Comparison of ENCODE assay signal across 10 cellular contexts in genomic region chrX:48919947-48920712, GRCh38. TPM values are rescaled to one million over a fixed set of nuclear protein-coding genes. Genes with fewer than 3 reads are reported as not detected.
DNase-seq lines count a peak whose midpoint lies in the region; ATAC-seq, FAIRE-seq and TF ChIP-seq lines count a peak whose summit lies in the region.
"Had no signal": no experiment of that assay in that cellular context is flagged by ENCODE, and none has a peak within 500 bp of the region (broad histone marks: within the 10 kb centered on the region; RNA-seq: fewer than 3 reads in every experiment).

No MANE protein-coding gene starts in this region.

- DNase-seq in A549 (ENCODE audit: low read depth in 1 of 2, low spot score in 1 of 2) = no peak
- DNase-seq in H7 = no peak
- no peak for DNase-seq in activated naive CD8-positive, alpha-beta T cell treated with anti-CD3 and anti-CD28 coated beads, Interleukin-2, amount 10 ng/mL, durations not matched to agents 7 days and 5 days
- no peak for DNase-seq in brain microvascular endothelial cell
- DNase-seq in testis = no peak
- DNase-seq in GM10248 (ENCODE audit: extremely low spot score) = no peak
- DNase-seq: DMS79, NCI-H2029 had no signal

- TF ChIP-seq EP300 in A549 (IDR thresholded peaks at IDR 0.05) = no peak

- intact Hi-C loops in testis (cut with DNase I; ENCODE audit: low total_unique reads) = no loop called here

- H3K27ac ChIP-seq in A549 (no peak overlapping the region), muscle layer of duodenum (ENCODE audit: low read length) (peak overlapping the region; percentile 45), brain microvascular endothelial cell (no peak overlapping the region), testis (no peak overlapping the region)

- H3K27ac Mint-ChIP-seq in activated naive CD8-positive, alpha-beta T cell treated with anti-CD3 and anti-CD28 coated beads, Interleukin-2, amount 10 ng/mL, durations not matched to agents 7 days and 5 days = peak overlapping the region; percentile 93

- H3K4me3 Mint-ChIP-seq in activated naive CD8-positive, alpha-beta T cell treated with anti-CD3 and anti-CD28 coated beads, Interleukin-2, amount 10 ng/mL, durations not matched to agents 7 days and 5 days = peak overlapping the region; percentile 97

- H3K4me2 ChIP-seq in A549 = no peak overlapping the region

- peaks cover 13% of the 10 kb centered on the region for H3K4me1 ChIP-seq in A549
- peaks cover 0 to 8% of the 10 kb centered on the region in 2 donors for H3K4me1 ChIP-seq in muscle layer of duodenum (ENCODE audit: control insufficient read depth in 1 of 2, insufficient read depth in 2 of 2, low read length in 2 of 2)
- peaks cover 3% of the 10 kb centered on the region for H3K4me1 ChIP-seq in testis

- in situ Hi-C loops in brain microvascular endothelial cell (cut with HindIII; ENCODE audit: low pct_ligation_motif_present, low sequenced_read_pairs) = no loop called here

- TF ChIP-seq RAD21 in A549 (conservative IDR thresholded peaks at IDR 0.05 in 1 of 2, IDR thresholded peaks at IDR 0.05 in 1 of 2) = no peak

- H3K4me3 ChIP-seq in A549 (no peak overlapping the region), H7 (ENCODE audit: insufficient read depth, low read depth, low read length) (peak overlapping the region; percentile 59; the same call in 1 of the 2 replicates), muscle layer of duodenum (ENCODE audit: low read depth in 1 of 2, low read length in 2 of 2) (peak overlapping the region in 1 of 2 donors; percentile 37), brain microvascular endothelial cell (ENCODE audit: low read depth, low read length) (no peak overlapping the region), testis (no peak overlapping the region)

- POLR2A ChIA-PET in A549 (lab: Yijun Ruan, JAX) (interaction anchor here (1.3 kb wide), 1 partner anchor 23 kb away, joined by 3 read pairs; the partner anchor contains the start of genes PQBP1 and TIMM17B), GM10248 (lab: Yijun Ruan, JAX) (interaction anchor here (0.6 to 1.1 kb wide), 3 partner anchors 13 to 20 kb away, joined by 3 to 5 read pairs (median 3); no protein-coding TSS in a partner anchor)
- POLR2A ChIA-PET in activated naive CD8-positive, alpha-beta T cell treated with anti-CD3 and anti-CD28 coated beads, Interleukin-2, amount 10 ng/mL, durations not matched to agents 7 days and 5 days (lab: Charles Lee) = interaction anchor here (0.6 to 4.2 kb wide), 2 partner anchors 19 to 39 kb away, joined by 4 to 51 read pairs; no protein-coding TSS in a partner anchor

- CTCF ChIA-PET in A549 (lab: Yijun Ruan, JAX) = no interaction called here
- CTCF ChIA-PET in GM10248 (lab: Yijun Ruan, JAX) = interaction anchor here (0.7 to 1.0 kb wide), 3 partner anchors 17 to 26 kb away, joined by 4 read pairs; no protein-coding TSS in a partner anchor

- FAIRE-seq in A549 (lab: Jason Lieb, UNC) = peak; percentile 56

- TF ChIP-seq POLR2A in A549 (IDR thresholded peaks at IDR 0.05; ENCODE audit: low read length) = no peak
- no peak for TF ChIP-seq POLR2A in testis (IDR thresholded peaks at IDR 0.05)

- H3K4me1 Mint-ChIP-seq in activated naive CD8-positive, alpha-beta T cell treated with anti-CD3 and anti-CD28 coated beads, Interleukin-2, amount 10 ng/mL, durations not matched to agents 7 days and 5 days = peaks cover 28% of the 10 kb centered on the region

- H3K9me3 ChIP-seq in A549 = no peaks in the 10 kb centered on the region
- H3K9me3 ChIP-seq in muscle layer of duodenum (ENCODE audit: control insufficient read depth in 1 of 2, low read length in 2 of 2) = no peaks in the 10 kb centered on the region
- H3K9me3 ChIP-seq in testis = no peaks in the 10 kb centered on the region

- H3K27me3 ChIP-seq in H7 (ENCODE audit: control insufficient read depth, insufficient read depth, low read length) = no peaks in the 10 kb centered on the region
- H3K27me3 ChIP-seq in muscle layer of duodenum (ENCODE audit: low read depth, low read length) = no peaks in the 10 kb centered on the region
- no peaks in the 10 kb centered on the region for H3K27me3 ChIP-seq in brain microvascular endothelial cell (replicated peaks)
- H3K27me3 ChIP-seq in testis = no peaks in the 10 kb centered on the region

- H3K36me3 ChIP-seq in H7 (replicated peaks; ENCODE audit: control insufficient read depth, insufficient read depth, low read length) = peaks cover 25% of the 10 kb centered on the region
- peaks cover 14 to 25% of the 10 kb centered on the region in 2 donors for H3K36me3 ChIP-seq in muscle layer of duodenum (ENCODE audit: control insufficient read depth in 1 of 2, insufficient read depth in 2 of 2, low read length in 2 of 2)
- H3K36me3 ChIP-seq in brain microvascular endothelial cell (replicated peaks) = peaks cover 3% of the 10 kb centered on the region
- H3K36me3 ChIP-seq in testis (ENCODE audit: low read depth, missing control alignments) = no peaks in the 10 kb centered on the region

- TF ChIP-seq CTCF in A549 (IDR thresholded peaks at IDR 0.05) (no peak), brain microvascular endothelial cell (IDR thresholded peaks at IDR 0.05; ENCODE audit: low read depth, low read length, missing control alignments) (no peak), testis (IDR thresholded peaks at IDR 0.05) (no peak), GM10248 (IDR thresholded peaks at IDR 0.05; ENCODE audit: control extremely low read depth, extremely low read depth, low read depth, missing control alignments) (no peak)

- WGBS in A549 (ENCODE audit: missing lambda C conversion rate) = 69% methylated on average over 8 of the region's 8 CpGs
- WGBS in testis, 2 donors = 0 to 48% methylated on average over 2 to 8 of the region's 8 CpGs

- ATAC-seq in A549 (no peak), GM19351 (IDR thresholded peaks at IDR 0.05; ENCODE audit: unreplicated experiment) (no peak)
- no peak for ATAC-seq in activated naive CD8-positive, alpha-beta T cell treated with anti-CD3 and anti-CD28 coated beads, Interleukin-2, amount 10 ng/mL, durations not matched to agents 7 days and 5 days (ENCODE audit: low read depth)

- H3K27me3 Mint-ChIP-seq in activated naive CD8-positive, alpha-beta T cell treated with anti-CD3 and anti-CD28 coated beads, Interleukin-2, amount 10 ng/mL, durations not matched to agents 7 days and 5 days = no peaks in the 10 kb centered on the region

- peaks cover 18% of the 10 kb centered on the region for H3K36me3 Mint-ChIP-seq in activated naive CD8-positive, alpha-beta T cell treated with anti-CD3 and anti-CD28 coated beads, Interleukin-2, amount 10 ng/mL, durations not matched to agents 7 days and 5 days

- no peaks in the 10 kb centered on the region for H3K9me3 Mint-ChIP-seq in activated naive CD8-positive, alpha-beta T cell treated with anti-CD3 and anti-CD28 coated beads, Interleukin-2, amount 10 ng/mL, durations not matched to agents 7 days and 5 days

RNA-seq across cellular contexts. Expression of gene PIM2, which starts 1.3 kb away (rescaled TPM):
- polyA plus RNA-seq in A549 (2011; rRNA removed) (8.2 and 8.5 TPM in 2 replicates), A549 (2017; fragmentation: RNase III; extraction: RNeasy Plus Mini Kit Qiagen cat#74134 plus additional on column Dnase treatment) (7.9 to 8.8 TPM (median 7.9 TPM) in 3 replicates), testis (ENCODE audit: insufficient read depth, low read depth, low replicate concordance) (20.6 TPM)
- polyA plus RNA-seq in A549 (2012; cell fraction: cytosol; rRNA removed) = 10.0 and 11.2 TPM in 2 replicates
- 18.2 and 21.9 TPM in 2 replicates for polyA plus RNA-seq in A549 (2012; cell fraction: nucleus; rRNA removed)
- polyA minus RNA-seq in A549 (2011; rRNA and poly(A)+ RNA removed) = 9.0 and 12.3 TPM in 2 replicates
- 161 and 207 TPM in 2 replicates for total RNA-seq in H7 (2014; rRNA removed; shearing (Covaris generic))
- 10 to 100 TPM; 63.1 to 63.2 TPM for total RNA-seq in activated naive CD8-positive, alpha-beta T cell treated with anti-CD3 and anti-CD28 coated beads, Interleukin-2, amount 10 ng/mL, durations not matched to agents 7 days and 5 days
- 10 to 100 TPM; 21.5 to 23.0 TPM for total RNA-seq in testis

RNA-seq across cellular contexts. Expression of gene SLC35A2, which starts 8.7 kb away (rescaled TPM):
- polyA plus RNA-seq in A549 (2011; rRNA removed) (39.4 and 64.2 TPM in 2 replicates), A549 (2017; fragmentation: RNase III; extraction: RNeasy Plus Mini Kit Qiagen cat#74134 plus additional on column Dnase treatment) (42.3 to 50.2 TPM (median 49.0 TPM) in 3 replicates), testis (ENCODE audit: insufficient read depth, low read depth, low replicate concordance) (18.6 TPM)
- 47.0 and 62.4 TPM in 2 replicates for polyA plus RNA-seq in A549 (2012; cell fraction: cytosol; rRNA removed)
- polyA plus RNA-seq in A549 (2012; cell fraction: nucleus; rRNA removed) = 71.5 and 82.6 TPM in 2 replicates
- 53.2 and 68.1 TPM in 2 replicates for polyA minus RNA-seq in A549 (2011; rRNA and poly(A)+ RNA removed)
- 12.0 and 12.3 TPM in 2 replicates for total RNA-seq in H7 (2014; rRNA removed; shearing (Covaris generic))
- total RNA-seq in activated naive CD8-positive, alpha-beta T cell treated with anti-CD3 and anti-CD28 coated beads, Interleukin-2, amount 10 ng/mL, durations not matched to agents 7 days and 5 days = 10 to 100 TPM; 12.7 to 14.1 TPM
- total RNA-seq in testis = 10 to 100 TPM; 15.9 to 21.6 TPM

RNA-seq across cellular contexts. Expression of gene PQBP1, which starts 22.4 kb away (rescaled TPM):
- polyA plus RNA-seq in A549 (2011; rRNA removed) (119 and 125 TPM in 2 replicates), A549 (2017; fragmentation: RNase III; extraction: RNeasy Plus Mini Kit Qiagen cat#74134 plus additional on column Dnase treatment) (140 to 158 TPM (median 147 TPM) in 3 replicates), testis (ENCODE audit: insufficient read depth, low read depth, low replicate concordance) (37.8 TPM)
- 169 and 209 TPM in 2 replicates for polyA plus RNA-seq in A549 (2012; cell fraction: cytosol; rRNA removed)
- 204 and 214 TPM in 2 replicates for polyA plus RNA-seq in A549 (2012; cell fraction: nucleus; rRNA removed)
- 95.1 and 139 TPM in 2 replicates for polyA minus RNA-seq in A549 (2011; rRNA and poly(A)+ RNA removed)
- 30.2 and 39.8 TPM in 2 replicates for total RNA-seq in H7 (2014; rRNA removed; shearing (Covaris generic))
- total RNA-seq in activated naive CD8-positive, alpha-beta T cell treated with anti-CD3 and anti-CD28 coated beads, Interleukin-2, amount 10 ng/mL, durations not matched to agents 7 days and 5 days = 10 to 100 TPM; 58.2 to 61.0 TPM
- total RNA-seq in testis = 10 to 100 TPM; 39.3 to 43.7 TPM

RNA-seq across cellular contexts. Expression of gene TIMM17B, which starts 22.6 kb away (rescaled TPM):
- polyA plus RNA-seq in A549 (2011; rRNA removed) = 68.9 and 71.8 TPM in 2 replicates
- polyA plus RNA-seq in A549 (2012; cell fraction: cytosol; rRNA removed) = 176 and 203 TPM in 2 replicates
- polyA plus RNA-seq in A549 (2012; cell fraction: nucleus; rRNA removed) = 162 and 173 TPM in 2 replicates
- 71.9 to 76.9 TPM (median 73.3 TPM) in 3 replicates for polyA plus RNA-seq in A549 (2017; fragmentation: RNase III; extraction: RNeasy Plus Mini Kit Qiagen cat#74134 plus additional on column Dnase treatment)
- 51.2 and 55.1 TPM in 2 replicates for polyA minus RNA-seq in A549 (2011; rRNA and poly(A)+ RNA removed)
- 129 and 157 TPM in 2 replicates for total RNA-seq in H7 (2014; rRNA removed; shearing (Covaris generic))
- 10 to 100 TPM; 39.2 to 44.5 TPM for total RNA-seq in activated naive CD8-positive, alpha-beta T cell treated with anti-CD3 and anti-CD28 coated beads, Interleukin-2, amount 10 ng/mL, durations not matched to agents 7 days and 5 days
- total RNA-seq in testis = 10 to 100 TPM; 41.2 to 53.2 TPM
- 32.9 TPM for polyA plus RNA-seq in testis (ENCODE audit: insufficient read depth, low read depth, low replicate concordance)

RNA-seq across cellular contexts. Expression of gene OTUD5, which starts 37.3 kb away (rescaled TPM):
- polyA plus RNA-seq in A549 (2011; rRNA removed) = 57.7 and 65.6 TPM in 2 replicates
- 49.8 and 52.3 TPM in 2 replicates for polyA plus RNA-seq in A549 (2012; cell fraction: cytosol; rRNA removed)
- polyA plus RNA-seq in A549 (2012; cell fraction: nucleus; rRNA removed) = 94.0 and 113 TPM in 2 replicates
- polyA plus RNA-seq in A549 (2017; fragmentation: RNase III; extraction: RNeasy Plus Mini Kit Qiagen cat#74134 plus additional on column Dnase treatment) = 42.5 to 48.2 TPM (median 45.9 TPM) in 3 replicates
- polyA minus RNA-seq in A549 (2011; rRNA and poly(A)+ RNA removed) = 53.4 and 57.2 TPM in 2 replicates
- total RNA-seq in H7 (2014; rRNA removed; shearing (Covaris generic)) = 32.6 and 35.1 TPM in 2 replicates
- 10 to 100 TPM; 60.7 to 62.4 TPM for total RNA-seq in activated naive CD8-positive, alpha-beta T cell treated with anti-CD3 and anti-CD28 coated beads, Interleukin-2, amount 10 ng/mL, durations not matched to agents 7 days and 5 days
- total RNA-seq in testis = 10 to 100 TPM; 74.3 to 77.1 TPM
- polyA plus RNA-seq in testis (ENCODE audit: insufficient read depth, low read depth, low replicate concordance) = 36.2 TPM
